ENCODE assay signal across 8 cellular contexts in genomic region chr22:17501679-17502285, GRCh38.
DNase-seq lines count a peak whose midpoint lies in the region; ATAC-seq lines count a peak whose summit lies in the region.

No MANE protein-coding gene starts in this region.

- no peaks in the 10 kb centered on the region for H3K27me3 ChIP-seq in right cardiac atrium (ENCODE audit: control insufficient read depth, insufficient read depth)

- H3K4me3 ChIP-seq in right cardiac atrium (ENCODE audit: low read length) (no peak overlapping the region), skeletal muscle cell (ENCODE audit: low read depth, low read length) (no peak overlapping the region)

- intact Hi-C loops in right cardiac atrium (cut with DNase I): loop anchor here in 3 of 4 donors (2.0 to 10.0 kb wide), 6 partner anchors 133 to 429 kb away; partner anchors contain the start of genes CECR2 (in 1 of the 3) and IL17RA (in 1 of the 3)

- DNase-seq in activated CD4-positive, alpha-beta T cell treated with anti-CD3 and anti-CD28 coated beads for 48 hours: peak; percentile 15
- no peak for DNase-seq in activated CD4-positive, alpha-beta T cell treated with anti-CD3 and anti-CD28 coated beads, Interleukin-2, amount 50 U/mL, for 1 hour
- DNase-seq in NCI-H524 treated with DMSO at 0.1 percent for 48 hours (lab: John Stamatoyannopoulos, UW) (peak; percentile 71), amniotic epithelial cell (ENCODE audit: low read depth) (peak; percentile 60), right cardiac atrium (no peak), skeletal muscle cell (ENCODE audit: low read depth) (peak; percentile 26)

- WGBS in right cardiac atrium: 45% methylated on average over 12 of the region's 12 CpGs

- no peaks in the 10 kb centered on the region for H3K4me1 ChIP-seq in right cardiac atrium (ENCODE audit: control insufficient read depth, insufficient read depth, low read length)

- H3K9me3 ChIP-seq in right cardiac atrium (ENCODE audit: control insufficient read depth, low read length): no peaks in the 10 kb centered on the region

- ATAC-seq in HG03378 (IDR thresholded peaks at IDR 0.05; ENCODE audit: unreplicated experiment): peak; percentile 58
- ATAC-seq in right cardiac atrium: peak; percentile 87 to 88
- no peak for ATAC-seq in GM21526 (IDR thresholded peaks at IDR 0.05; ENCODE audit: low FRiP score, unreplicated experiment)

- no peak overlapping the region for H3K27ac ChIP-seq in right cardiac atrium (ENCODE audit: low read length)

Comparison
In these comparisons a context has a peak if more than half of its experiments do, and no peak if none do; other contexts are left out.
1. DNase-seq: peak in activated CD4-positive, alpha-beta T cell treated with anti-CD3 and anti-CD28 coated beads for 48 hours (single experiment), NCI-H524 treated with DMSO at 0.1 percent for 48 hours (single experiment), amniotic epithelial cell (single experiment) and skeletal muscle cell (single experiment); none in activated CD4-positive, alpha-beta T cell treated with anti-CD3 and anti-CD28 coated beads, Interleukin-2, amount 50 U/mL, for 1 hour (single experiment) and right cardiac atrium (0 of 3).